8 cellular contexts compared by ENCODE assay signal in genomic region chr4:165301833-165302232, GRCh38. TPM values are rescaled to one million over a fixed set of nuclear protein-coding genes. Genes with fewer than 3 reads are reported as not detected.
DNase-seq lines count a peak whose midpoint lies in the region; ATAC-seq and TF ChIP-seq lines count a peak whose summit lies in the region.

No MANE protein-coding gene starts in this region.

- H3K27ac Mint-ChIP-seq in CD8-positive, alpha-beta memory T cell: peak overlapping the region in 7 of 8 donors; percentile 69 to 91 (median 79)
- no peak overlapping the region for H3K27ac Mint-ChIP-seq in type B pancreatic cell

- in situ Hi-C loops in astrocyte of the cerebellum (cut with HindIII; ENCODE audit: low sequenced_read_pairs): no loop called here

- no peak overlapping the region for H3K27ac ChIP-seq in CD8-positive, alpha-beta memory T cell (ENCODE audit: low read depth, low read length)
- H3K27ac ChIP-seq in neutrophil (peak overlapping the region; percentile 63), substantia nigra (ENCODE audit: low read depth, low read length, poor library complexity, severe bottlenecking) (no peak overlapping the region), testis (no peak overlapping the region)

- intact Hi-C loops in testis (cut with DNase I; ENCODE audit: low total_unique reads): no loop called here

- no peaks in the 10 kb centered on the region for H3K9me3 ChIP-seq in CD8-positive, alpha-beta memory T cell (ENCODE audit: low read length)
- H3K9me3 ChIP-seq in neutrophil (no peaks in the 10 kb centered on the region), testis (no peaks in the 10 kb centered on the region)

- peak overlapping the region; percentile 6 for H3K4me3 ChIP-seq in CD8-positive, alpha-beta memory T cell (ENCODE audit: low read length)
- H3K4me3 ChIP-seq in astrocyte of the cerebellum (ENCODE audit: low read depth, low read length) (peak overlapping the region; percentile 20), neutrophil (ENCODE audit: low read depth in 1 of 2, low read length in 1 of 2) (peak overlapping the region; percentile 29 to 40), testis (no peak overlapping the region)

- TF ChIP-seq POLR2A in testis (IDR thresholded peaks at IDR 0.05): no peak

- peaks cover 13% of the 10 kb centered on the region for H3K4me1 ChIP-seq in CD8-positive, alpha-beta memory T cell (ENCODE audit: insufficient read depth, low read length)
- H3K4me1 ChIP-seq in neutrophil (ENCODE audit: control insufficient read depth in 1 of 2, insufficient read depth in 1 of 2, low read depth in 1 of 2, low read length in 1 of 2) (peaks cover 40 to 41% of the 10 kb centered on the region in 2 experiments), testis (no peaks in the 10 kb centered on the region)

- no peaks in the 10 kb centered on the region for H3K27me3 Mint-ChIP-seq in CD8-positive, alpha-beta memory T cell
- H3K27me3 Mint-ChIP-seq in type B pancreatic cell: no peaks in the 10 kb centered on the region

- ATAC-seq in GM19372 (IDR thresholded peaks at IDR 0.05; ENCODE audit: low read depth, unreplicated experiment): peak; percentile 72
- ATAC-seq in HG03442 (IDR thresholded peaks at IDR 0.05; ENCODE audit: unreplicated experiment): peak; percentile 89

- H3K9me3 Mint-ChIP-seq in CD8-positive, alpha-beta memory T cell: no peaks in the 10 kb centered on the region
- H3K9me3 Mint-ChIP-seq in type B pancreatic cell: no peaks in the 10 kb centered on the region

- no peaks in the 10 kb centered on the region for H3K27me3 ChIP-seq in CD8-positive, alpha-beta memory T cell (ENCODE audit: insufficient read depth, low read length, poor library complexity, severe bottlenecking)
- H3K27me3 ChIP-seq in neutrophil (no peaks in the 10 kb centered on the region), testis (no peaks in the 10 kb centered on the region)

- WGBS in testis, 2 donors: 40 to 55% methylated on average over 1 of the region's 1 CpG

- peaks cover 17 to 20% (median 17%) of the 10 kb centered on the region in 3 donors for H3K4me1 Mint-ChIP-seq in CD8-positive, alpha-beta memory T cell
- peaks cover 6% of the 10 kb centered on the region for H3K4me1 Mint-ChIP-seq in type B pancreatic cell (ENCODE audit: unreplicated experiment)

- no peaks in the 10 kb centered on the region for H3K36me3 ChIP-seq in CD8-positive, alpha-beta memory T cell (ENCODE audit: insufficient read depth, low read length)
- H3K36me3 ChIP-seq in neutrophil: peaks cover 27% of the 10 kb centered on the region
- no peaks in the 10 kb centered on the region for H3K36me3 ChIP-seq in testis (ENCODE audit: low read depth, missing control alignments)

- peak overlapping the region; percentile 2 to 87 (median 78) for H3K4me3 Mint-ChIP-seq in CD8-positive, alpha-beta memory T cell
- no peak overlapping the region for H3K4me3 Mint-ChIP-seq in type B pancreatic cell

- TF ChIP-seq CTCF in astrocyte of the cerebellum (IDR thresholded peaks at IDR 0.05; ENCODE audit: low read depth, low read length, missing control alignments) (no peak), neutrophil (IDR thresholded peaks at IDR 0.05) (no peak), testis (IDR thresholded peaks at IDR 0.05) (no peak), type B pancreatic cell (conservative IDR thresholded peaks at IDR 0.05) (no peak)

- POLR2A ChIA-PET in CD8-positive, alpha-beta memory T cell (lab: Charles Lee): no interaction called here

- H3K36me3 Mint-ChIP-seq in CD8-positive, alpha-beta memory T cell: peaks cover 4 to 50% (median 19%) of the 10 kb centered on the region in 3 donors
- H3K36me3 Mint-ChIP-seq in type B pancreatic cell: peaks cover 15% of the 10 kb centered on the region

- peak in 1 of 5 donors; percentile 19 for DNase-seq in CD8-positive, alpha-beta memory T cell
- peak; percentile 4 for DNase-seq in astrocyte of the cerebellum (ENCODE audit: low read depth)
- no peak for DNase-seq in substantia nigra (lab: John Stamatoyannopoulos, UW)
- DNase-seq in testis: no peak
- no peak for DNase-seq in type B pancreatic cell (ENCODE audit: extremely low spot score, unreplicated experiment)

- CTCF ChIA-PET in CD8-positive, alpha-beta memory T cell (lab: Charles Lee): no interaction called here

RNA-seq across cellular contexts. Expression of gene MSMO1, which starts 25.6 kb away (rescaled TPM):
- 10 to 100 TPM; 26.8 to 29.1 TPM for total RNA-seq in CD8-positive, alpha-beta memory T cell
- 22.4 TPM for polyA plus RNA-seq in CD8-positive, alpha-beta memory T cell
- 10 to 100 TPM; 77.5 to 85.0 TPM for total RNA-seq in testis
- 60.9 TPM for polyA plus RNA-seq in testis (ENCODE audit: insufficient read depth, low read depth, low replicate concordance)
- total RNA-seq in type B pancreatic cell (ENCODE audit: low replicate concordance): 62.0 and 68.0 TPM in 2 replicates

Comparison
In these comparisons a context has a peak if more than half of its experiments do, and no peak if none do; other contexts are left out.
1. H3K4me3 ChIP-seq: peak in CD8-positive, alpha-beta memory T cell (single experiment), astrocyte of the cerebellum (single experiment) and neutrophil (2 of 2); none in testis (0 of 2).